In genomic region chr20:20017001-20017851, GRCh38 we compare ENCODE assay signal across 8 cellular contexts. TPM values are rescaled to one million over a fixed set of nuclear protein-coding genes. Genes with fewer than 3 reads are reported as not detected.
DNase-seq lines count a peak whose midpoint lies in the region; ATAC-seq, FAIRE-seq and TF ChIP-seq lines count a peak whose summit lies in the region.

Gene NAA20, plus strand, starts transcription at chr20:20017362. Its CDS starts 35 bp downstream, at chr20:20017397.

- peak; percentile 84 for FAIRE-seq in GM19239 (lab: Jason Lieb, UNC)

- H3K9me3 ChIP-seq in left lung, result no peaks in the 10 kb centered on the region

- intact Hi-C loops in left lung (cut with DNase I), result no loop called here

- peak; percentile 84 to 88 for TF ChIP-seq CTCF in left lung (IDR thresholded peaks at IDR 0.05)

- DNase-seq in C1 segment of cervical spinal cord (lab: John Stamatoyannopoulos, UW) (peak; percentile 56 to 92 (median 88)), GM19239 (ENCODE audit: insufficient read length, low spot score) (peak; percentile 87), NCI-H526 (lab: John Stamatoyannopoulos, UW) (peak; percentile 89 to 99), dedifferentiated amniotic fluid mesenchymal stem cell (ENCODE audit: extremely low spot score) (peak; percentile 88), left lung (peak; percentile 95 to 99)
- DNase-seq in activated CD4-positive, alpha-beta T cell treated with anti-CD3 and anti-CD28 coated beads, Interleukin-2, amount 50 U/mL, for 1 hour, result peak; percentile 90
- DNase-seq in stimulated activated CD4-positive, alpha-beta T cell treated with anti-CD3 and anti-CD28 coated beads, Interleukin-2, amount 100 ng/mL, for 48 hours, result peak; percentile 85 to 87

- peak within 1 kb of the TSS; percentile 70 to 84 for H3K27ac ChIP-seq in left lung

- H3K4me1 ChIP-seq in left lung, result peaks cover 8 to 54% of the 10 kb centered on the region in 2 donors

- peak within 1 kb of the TSS; percentile 86 to 97 for H3K4me3 ChIP-seq in left lung

- peak; percentile 97 for ATAC-seq in HG03457 (IDR thresholded peaks at IDR 0.05; ENCODE audit: unreplicated experiment)
- peak; percentile 97 for ATAC-seq in left lung

- H3K36me3 ChIP-seq in left lung, result no peaks in the 10 kb centered on the region

- H3K27me3 ChIP-seq in left lung, result no peaks in the 10 kb centered on the region

RNA-seq across cellular contexts. Expression of gene NAA20, which starts in this region (rescaled TPM):
- total RNA-seq in left lung, result 10 to 100 TPM; 48.7 to 60.1 TPM

Comparison
In these comparisons a context has a peak if more than half of its experiments do, and no peak if none do; other contexts are left out.
1. Peak in every context shown above with its lines: DNase-seq, ATAC-seq, H3K4me3 ChIP-seq and H3K27ac ChIP-seq.